In genomic region chr3:32420138-32420981, GRCh38 we compare ENCODE assay signal across 8 cellular contexts. TPM values are rescaled to one million over a fixed set of nuclear protein-coding genes. Genes with fewer than 3 reads are reported as not detected.
DNase-seq lines count a peak whose midpoint lies in the region; ATAC-seq, FAIRE-seq and TF ChIP-seq lines count a peak whose summit lies in the region.

No MANE protein-coding gene starts in this region.

- H3K27me3 Mint-ChIP-seq in activated CD4-positive, alpha-beta T cell treated with anti-CD3 and anti-CD28 coated beads for 36 hours: no peaks in the 10 kb centered on the region

- H3K4me1 Mint-ChIP-seq in activated CD4-positive, alpha-beta T cell treated with anti-CD3 and anti-CD28 coated beads for 36 hours: peaks cover 95% of the 10 kb centered on the region

- H3K27me3 ChIP-seq in adrenal gland: no peaks in the 10 kb centered on the region
- no peaks in the 10 kb centered on the region for H3K27me3 ChIP-seq in left lung
- H3K27me3 ChIP-seq in transverse colon: no peaks in the 10 kb centered on the region

- DNase-seq in activated CD4-positive, alpha-beta T cell treated with anti-CD3 and anti-CD28 coated beads for 36 hours: peak; percentile 74
- DNase-seq in activated CD4-positive, alpha-beta T cell treated with anti-CD3 and anti-CD28 coated beads for 4 hours: no peak
- DNase-seq in H54 (ENCODE audit: insufficient read length, low spot score) (peak; percentile 69), KG1 (lab: John Stamatoyannopoulos, UW) (peak; percentile 80), adrenal gland (peak in 2 of 7 donors; percentile 15 to 45), left lung (no peak), transverse colon (no peak), GOT3 (lab: John Stamatoyannopoulos, UW) (no peak)

- peaks cover 3% of the 10 kb centered on the region for H3K36me3 Mint-ChIP-seq in activated CD4-positive, alpha-beta T cell treated with anti-CD3 and anti-CD28 coated beads for 36 hours (ENCODE audit: low read depth)

- in situ Hi-C loops in transverse colon (cut with MboI; ENCODE audit: low pct_ligation_motif_present in 1 of 4, low pct_unique_long_range_greater_than_20kb in 1 of 4, low sequenced_read_pairs in 3 of 4): no loop called here

- peak; percentile 97 for FAIRE-seq in H54 (lab: Jason Lieb, UNC)

- intact Hi-C loops in activated CD4-positive, alpha-beta T cell treated with anti-CD3 and anti-CD28 coated beads for 36 hours (cut with DNase I, micrococcal nuclease): loop anchor here (1.0 to 5.0 kb wide), 3 partner anchors 13 to 38 kb away; no protein-coding TSS in a partner anchor
- intact Hi-C loops in adrenal gland (cut with DNase I) (no loop called here), left lung (cut with DNase I) (no loop called here), transverse colon (cut with DNase I; ENCODE audit: low total_unique reads) (no loop called here)

- peak overlapping the region; percentile 90 for H3K27ac Mint-ChIP-seq in activated CD4-positive, alpha-beta T cell treated with anti-CD3 and anti-CD28 coated beads for 36 hours

- TF ChIP-seq EP300 in transverse colon (IDR thresholded peaks at IDR 0.05; ENCODE audit: low read depth): no peak

- no peak for TF ChIP-seq CTCF in adrenal gland (IDR thresholded peaks at IDR 0.05)
- no peak for TF ChIP-seq CTCF in left lung (IDR thresholded peaks at IDR 0.05)
- TF ChIP-seq CTCF in transverse colon (IDR thresholded peaks at IDR 0.05): no peak

- POLR2A ChIA-PET in activated CD4-positive, alpha-beta T cell treated with anti-CD3 and anti-CD28 coated beads for 36 hours (lab: Charles Lee): interaction anchor here (1.2 to 1.6 kb wide), 3 partner anchors 10 to 40 kb away, joined by 3 to 6 read pairs (median 5); no protein-coding TSS in a partner anchor

- peak overlapping the region; percentile 23 for H3K4me3 Mint-ChIP-seq in activated CD4-positive, alpha-beta T cell treated with anti-CD3 and anti-CD28 coated beads for 36 hours

- H3K36me3 ChIP-seq in adrenal gland (replicated peaks in 1 of 2): no peaks in the 10 kb centered on the region
- no peaks in the 10 kb centered on the region for H3K36me3 ChIP-seq in left lung
- H3K36me3 ChIP-seq in transverse colon: no peaks in the 10 kb centered on the region

- H3K9me3 ChIP-seq in adrenal gland (replicated peaks in 1 of 3) (no peaks in the 10 kb centered on the region), left lung (no peaks in the 10 kb centered on the region), transverse colon (no peaks in the 10 kb centered on the region)

- H3K9me3 Mint-ChIP-seq in activated CD4-positive, alpha-beta T cell treated with anti-CD3 and anti-CD28 coated beads for 36 hours (ENCODE audit: low read depth): no peaks in the 10 kb centered on the region

- ATAC-seq in activated CD4-positive, alpha-beta T cell treated with anti-CD3 and anti-CD28 coated beads for 36 hours: peak; percentile 86
- ATAC-seq in left lung: peak; percentile 45

- H3K4me1 ChIP-seq in adrenal gland (replicated peaks in 1 of 2) (peaks cover 8 to 31% of the 10 kb centered on the region in 2 donors), left lung (peaks cover 46 to 73% of the 10 kb centered on the region in 2 donors), transverse colon (peaks cover 31 to 43% (median 37%) of the 10 kb centered on the region in 4 donors)

- H3K27ac ChIP-seq in adrenal gland (peak overlapping the region in 3 of 5 donors; percentile 32 to 78 (median 68)), left lung (peak overlapping the region; percentile 79 to 85), transverse colon (peak overlapping the region; percentile 52 to 81 (median 71))

- TF ChIP-seq POLR2A in H54 (IDR thresholded peaks at IDR 0.05; ENCODE audit: low read depth, low read length): no peak
- no peak for TF ChIP-seq POLR2A in adrenal gland (IDR thresholded peaks at IDR 0.05)
- no peak for TF ChIP-seq POLR2A in transverse colon (IDR thresholded peaks at IDR 0.05)

- H3K4me3 ChIP-seq in adrenal gland (no peak overlapping the region), left lung (no peak overlapping the region), transverse colon (no peak overlapping the region)

- CTCF ChIA-PET in activated CD4-positive, alpha-beta T cell treated with anti-CD3 and anti-CD28 coated beads for 36 hours (lab: Charles Lee): interaction anchor here (0.9 to 3.5 kb wide), 6 partner anchors 9 to 47 kb away, joined by 3 to 11 read pairs (median 4); no protein-coding TSS in a partner anchor

- 59 to 79% (median 69%) methylated on average over 8 to 12 of the region's 12 CpGs for WGBS in adrenal gland, 4 donors
- WGBS in transverse colon (ENCODE audit: low coverage in 1 of 2), 2 donors: 45 to 50% methylated on average over 1 to 12 of the region's 12 CpGs

RNA-seq across cellular contexts. Expression of gene CMTM7, which starts 28.7 kb away (rescaled TPM):
- 10 to 100 TPM; 41.1 to 67.0 TPM for total RNA-seq in activated CD4-positive, alpha-beta T cell treated with anti-CD3 and anti-CD28 coated beads for 36 hours
- total RNA-seq in adrenal gland (10 to 100 TPM in 7 of 8 donors, 1 to 10 TPM in 1; 8.4 to 19.2 (median 11.8) TPM), left lung (10 to 100 TPM; 46.7 to 50.4 TPM), transverse colon (10 to 100 TPM in 2 of 4 donors, 1 to 10 TPM in 2; 3.4 to 16.0 (median 7.1) TPM)
- polyA plus RNA-seq in adrenal gland: 10 to 100 TPM; 13.8 to 16.5 (median 16.4) TPM

Comparison
In these comparisons a context has a peak if more than half of its experiments do, and no peak if none do; other contexts are left out.
1. DNase-seq: peak in activated CD4-positive, alpha-beta T cell treated with anti-CD3 and anti-CD28 coated beads for 36 hours (single experiment), H54 (single experiment) and KG1 (single experiment); none in activated CD4-positive, alpha-beta T cell treated with anti-CD3 and anti-CD28 coated beads for 4 hours (0 of 2), left lung (0 of 2), transverse colon (single experiment) and GOT3 (single experiment).
2. intact Hi-C loops: an anchor here in activated CD4-positive, alpha-beta T cell treated with anti-CD3 and anti-CD28 coated beads for 36 hours (1.0 to 5.0 kb wide); none called in adrenal gland, left lung and transverse colon.
3. Peak in every context shown above with its lines, with median percentiles within 50 percentile points of each other: H3K27ac ChIP-seq.